Comparison of ENCODE assay signal across 28 cellular contexts in genomic region chr6:28462401-28462800, GRCh38. TPM values are rescaled to one million over a fixed set of nuclear protein-coding genes. Genes with fewer than 3 reads are reported as not detected.
A peak's percentile ranks its signal among the peaks of the same experiment; 100 is the strongest.
DNase-seq lines count a peak whose midpoint lies in the region; ATAC-seq and TF ChIP-seq lines count a peak whose summit lies in the region.
"Had no signal": no experiment of that assay in that cellular context is flagged by ENCODE, and none has a peak within 500 bp of the region (broad histone marks: within the 10 kb centered on the region; RNA-seq: fewer than 3 reads in every experiment).

No MANE protein-coding gene starts in this region.

- H3K9me3 ChIP-seq in CD4-positive, alpha-beta T cell (ENCODE audit: control insufficient read depth, low read length), result no peaks in the 10 kb centered on the region
- no peaks in the 10 kb centered on the region for H3K9me3 ChIP-seq in gastrocnemius medialis
- H3K9me3 ChIP-seq: adrenal gland, heart right ventricle, psoas muscle, upper lobe of right lung had no signal

- H3K27me3 Mint-ChIP-seq in CD4-positive, alpha-beta T cell, result peaks cover 82% of the 10 kb centered on the region
- H3K27me3 Mint-ChIP-seq in T-helper 2 cell treated with Interferon-gamma antibody and Interleukin-4, amounts not matched to agents 5 μg/mL and 100 μg/mL, for 36 hours (ENCODE audit: low read depth), result peaks cover 71% of the 10 kb centered on the region

- no peak overlapping the region for H3K27ac Mint-ChIP-seq in CD4-positive, alpha-beta T cell
- H3K27ac Mint-ChIP-seq in T-helper 2 cell treated with Interferon-gamma antibody and Interleukin-4, amounts not matched to agents 5 μg/mL and 100 μg/mL, for 36 hours, result no peak overlapping the region
- H3K27ac Mint-ChIP-seq: activated B cell treated with CpG ODN at 0.5 μM for 24 hours, brain, memory B cell had no signal

- no peak for TF ChIP-seq POLR2A in gastrocnemius medialis (IDR thresholded peaks at IDR 0.05)

- H3K4me1 ChIP-seq in gastrocnemius medialis, result no peaks in the 10 kb centered on the region
- H3K4me1 ChIP-seq: adrenal gland, heart right ventricle, psoas muscle, upper lobe of right lung had no signal

- in situ Hi-C loops in gastrocnemius medialis (cut with MboI; ENCODE audit: low sequenced_read_pairs in 4 of 4), result no loop called here

- ATAC-seq in CD4-positive, alpha-beta T cell (ENCODE audit: poor library complexity), result peak; percentile 64
- ATAC-seq in gastrocnemius medialis, result no peak
- ATAC-seq: heart right ventricle, left cardiac atrium, psoas muscle, upper lobe of right lung had no signal

- DNase-seq in SKM-1 (lab: John Stamatoyannopoulos, UW; ENCODE audit: unreplicated experiment), result peak; percentile 7
- no peak for DNase-seq in SKM-1 treated with dmso at 0.1 percent for 144 hours (lab: John Stamatoyannopoulos, UW; ENCODE audit: unreplicated experiment)
- no peak for DNase-seq in CD4-positive, alpha-beta T cell
- DNase-seq in T-helper 2 cell treated with Interferon-gamma antibody and Interleukin-4, amounts not matched to agents 5 μg/mL and 100 μg/mL, for 36 hours (ENCODE audit: low spot score), result peak; percentile 51
- DNase-seq in epithelial cell of prostate (ENCODE audit: low read depth, low spot score), result peak; percentile 16
- no peak for DNase-seq in HCEC 1CT
- DNase-seq in gastrocnemius medialis, result no peak
- DNase-seq in NCI-H2107 (lab: John Stamatoyannopoulos, UW), result no peak
- DNase-seq: 8988T; activated B cell treated with CpG ODN at 0.5 μM for 24 hours; adrenal gland; DMS79 treated with DMSO at 0.1 percent for 48 hours; effector CD4-positive, alpha-beta T cell; GOT3; heart right ventricle; Karpas-422; left cardiac atrium; NCI-H187 treated with DMSO at 0.1 percent for 48 hours; NCI-H526 treated with DMSO at 0.1 percent for 48 hours; psoas muscle; substantia nigra; upper lobe of right lung had no signal

- no peak overlapping the region for H3K4me3 ChIP-seq in gastrocnemius medialis
- H3K4me3 ChIP-seq: adrenal gland, heart right ventricle, psoas muscle, upper lobe of right lung had no signal

- POLR2A ChIA-PET in CD4-positive, alpha-beta T cell (lab: Charles Lee), result no interaction called here

- no peaks in the 10 kb centered on the region for H3K36me3 Mint-ChIP-seq in CD4-positive, alpha-beta T cell (ENCODE audit: low read depth)
- H3K36me3 Mint-ChIP-seq in T-helper 2 cell treated with Interferon-gamma antibody and Interleukin-4, amounts not matched to agents 5 μg/mL and 100 μg/mL, for 36 hours (ENCODE audit: low read depth), result no peaks in the 10 kb centered on the region
- H3K36me3 Mint-ChIP-seq: brain, memory B cell had no signal

- intact Hi-C loops in CD4-positive, alpha-beta T cell (cut with DNase I, micrococcal nuclease), result no loop called here
- intact Hi-C loops in gastrocnemius medialis (cut with DNase I; ENCODE audit: low total_unique reads), result no loop called here

- no peaks in the 10 kb centered on the region for H3K36me3 ChIP-seq in gastrocnemius medialis
- H3K36me3 ChIP-seq: adrenal gland, heart right ventricle, upper lobe of right lung had no signal

- no peak overlapping the region for H3K4me3 Mint-ChIP-seq in CD4-positive, alpha-beta T cell
- peak overlapping the region; percentile 41 for H3K4me3 Mint-ChIP-seq in T-helper 2 cell treated with Interferon-gamma antibody and Interleukin-4, amounts not matched to agents 5 μg/mL and 100 μg/mL, for 36 hours
- H3K4me3 Mint-ChIP-seq: activated B cell treated with CpG ODN at 0.5 μM for 24 hours, memory B cell had no signal

- TF ChIP-seq CTCF in CD4-positive, alpha-beta T cell (IDR thresholded peaks at IDR 0.05), result no peak
- TF ChIP-seq CTCF in gastrocnemius medialis (IDR thresholded peaks at IDR 0.05 in 4 of 5, conservative IDR thresholded peaks at IDR 0.05 in 1 of 5), result no peak

- H3K9me3 Mint-ChIP-seq in CD4-positive, alpha-beta T cell, result no peaks in the 10 kb centered on the region
- H3K9me3 Mint-ChIP-seq in T-helper 2 cell treated with Interferon-gamma antibody and Interleukin-4, amounts not matched to agents 5 μg/mL and 100 μg/mL, for 36 hours, result no peaks in the 10 kb centered on the region
- H3K9me3 Mint-ChIP-seq: activated B cell treated with CpG ODN at 0.5 μM for 24 hours, brain, memory B cell had no signal

- peaks cover 7% of the 10 kb centered on the region for H3K4me1 Mint-ChIP-seq in CD4-positive, alpha-beta T cell (ENCODE audit: low read depth)
- peaks cover 15% of the 10 kb centered on the region for H3K4me1 Mint-ChIP-seq in T-helper 2 cell treated with Interferon-gamma antibody and Interleukin-4, amounts not matched to agents 5 μg/mL and 100 μg/mL, for 36 hours (ENCODE audit: low read depth)
- H3K4me1 Mint-ChIP-seq: activated B cell treated with CpG ODN at 0.5 μM for 24 hours, brain, memory B cell had no signal

- peaks cover 21% of the 10 kb centered on the region for H3K27me3 ChIP-seq in CD4-positive, alpha-beta T cell (ENCODE audit: control insufficient read depth, insufficient read depth, low read length)
- peaks cover 0 to 7% (median 0%) of the 10 kb centered on the region in 3 donors for H3K27me3 ChIP-seq in gastrocnemius medialis

- no peak overlapping the region for H3K27ac ChIP-seq in CD4-positive, alpha-beta T cell (ENCODE audit: low read depth, low read length)
- no peak overlapping the region for H3K27ac ChIP-seq in epithelial cell of prostate
- no peak overlapping the region for H3K27ac ChIP-seq in gastrocnemius medialis
- H3K27ac ChIP-seq: adrenal gland, heart right ventricle, psoas muscle, upper lobe of right lung had no signal

- CTCF ChIA-PET in CD4-positive, alpha-beta T cell (lab: Charles Lee), result no interaction called here

RNA-seq across cellular contexts. Expression of gene ZSCAN23, which starts 19.1 kb away (rescaled TPM):
- under 1 TPM; 0.19 to 0.78 TPM for total RNA-seq in CD4-positive, alpha-beta T cell
- total RNA-seq in gastrocnemius medialis, result under 1 TPM in 2 of 4 donors, not detected in 2; 0.25 to 0.62 TPM

RNA-seq across cellular contexts. Expression of gene GPX6, which starts 53.2 kb away (rescaled TPM):
- total RNA-seq in CD4-positive, alpha-beta T cell, result not detected
- total RNA-seq in gastrocnemius medialis, result not detected
- total RNA-seq: activated B cell treated with CpG ODN at 0.5 μM for 24 hours, adrenal gland, epithelial cell of proximal tubule, heart right ventricle, left cardiac atrium, psoas muscle, RPMI7951, SK-MEL-5, skeletal muscle tissue, upper lobe of right lung had no signal

Comparison
In these comparisons a context has a peak if more than half of its experiments do, and no peak if none do; other contexts are left out.
1. DNase-seq: peak in SKM-1 (single experiment), T-helper 2 cell treated with Interferon-gamma antibody and Interleukin-4, amounts not matched to agents 5 μg/mL and 100 μg/mL, for 36 hours (single experiment) and epithelial cell of prostate (single experiment); none in SKM-1 treated with dmso at 0.1 percent for 144 hours (single experiment), CD4-positive, alpha-beta T cell (0 of 10), HCEC 1CT (single experiment), gastrocnemius medialis (0 of 2) and NCI-H2107 (single experiment).